In genomic region chr1:65149753-65150463, GRCh38 we compare ENCODE assay signal across 9 cellular contexts. TPM values are rescaled to one million over a fixed set of nuclear protein-coding genes. Genes with fewer than 3 reads are reported as not detected.
DNase-seq lines count a peak whose midpoint lies in the region; ATAC-seq and TF ChIP-seq lines count a peak whose summit lies in the region.
"Had no signal": no experiment of that assay in that cellular context is flagged by ENCODE, and none has a peak within 500 bp of the region (broad histone marks: within the 10 kb centered on the region; RNA-seq: fewer than 3 reads in every experiment).

No MANE protein-coding gene starts in this region.

- TF ChIP-seq CTCF in LNCaP clone FGC (IDR thresholded peaks at IDR 0.05; ENCODE audit: control insufficient read depth, extremely low read depth, insufficient read depth) (no peak), epithelial cell of esophagus (IDR thresholded peaks at IDR 0.05; ENCODE audit: insufficient read depth, low read depth, low read length, missing control alignments) (no peak), psoas muscle (IDR thresholded peaks at IDR 0.05) (no peak)

- peaks cover 4% of the 10 kb centered on the region for H3K4me1 ChIP-seq in psoas muscle

- H3K36me3 ChIP-seq in psoas muscle (ENCODE audit: insufficient read depth in 1 of 2, low read depth in 1 of 2) = no peaks in the 10 kb centered on the region

- no peak for ATAC-seq in psoas muscle

- no peak overlapping the region for H3K27ac ChIP-seq in psoas muscle

- H3K4me3 ChIP-seq in LNCaP clone FGC (ENCODE audit: low read depth, low read length) (peak overlapping the region; percentile 73), epithelial cell of esophagus (ENCODE audit: low read length) (peak overlapping the region; percentile 54), psoas muscle (peak overlapping the region; percentile 83)

- 86 to 89% (median 88%) methylated on average over 3 of the region's 3 CpGs for WGBS in psoas muscle, 3 donors

- intact Hi-C loops in psoas muscle (cut with DNase I) = loop anchor here in 1 of 2 donors (5.0 to 10.0 kb wide), 2 partner anchors 55 to 73 kb away; no protein-coding TSS in a partner anchor

- no peaks in the 10 kb centered on the region for H3K9me3 ChIP-seq in psoas muscle

- DNase-seq in DMS53 (lab: John Stamatoyannopoulos, UW) (peak; percentile 26), DMS53 treated with DMSO at 0.1 percent for 48 hours (lab: John Stamatoyannopoulos, UW; ENCODE audit: unreplicated experiment) (no peak), LNCaP clone FGC (ENCODE audit: low read depth) (no peak), epithelial cell of esophagus (ENCODE audit: low read depth) (no peak), psoas muscle (no peak), NCI-H526 treated with DMSO at 0.1 percent for 48 hours (lab: John Stamatoyannopoulos, UW) (no peak), NCI-H510A (lab: John Stamatoyannopoulos, UW) (no peak), NOMO-1 (lab: John Stamatoyannopoulos, UW; ENCODE audit: unreplicated experiment in 2 of 2) (no peak)
- DNase-seq: NCI-H1048 had no signal

- peaks cover 0 to 13% (median 3%) of the 10 kb centered on the region in 3 donors for H3K27me3 ChIP-seq in psoas muscle (ENCODE audit: insufficient read depth in 3 of 3, low read length in 2 of 3)

RNA-seq across cellular contexts. Expression of gene AK4, which starts 1.9 kb away (rescaled TPM):
- total RNA-seq in psoas muscle = 10 to 100 TPM in 2 of 4 donors, 1 to 10 TPM in 2; 1.1 to 29.0 (median 12.3) TPM
- 1 to 10 TPM in 1 of 3 donors, under 1 TPM in 2; 0.37 to 1.4 (median 0.82) TPM for polyA plus RNA-seq in psoas muscle
